17 cellular contexts compared by ENCODE assay signal in genomic region chr9:22143799-22144198, GRCh38.
DNase-seq lines count a peak whose midpoint lies in the region; ATAC-seq, FAIRE-seq and TF ChIP-seq lines count a peak whose summit lies in the region.
"Had no signal": no experiment of that assay in that cellular context is flagged by ENCODE, and none has a peak within 500 bp of the region (broad histone marks: within the 10 kb centered on the region; RNA-seq: fewer than 3 reads in every experiment).

No MANE protein-coding gene starts in this region.

- POLR2A ChIA-PET in naive thymus-derived CD8-positive, alpha-beta T cell (lab: Charles Lee) = no interaction called here

- H3K27ac Mint-ChIP-seq in astrocyte (ENCODE audit: unreplicated experiment) = no peak overlapping the region
- no peak overlapping the region for H3K27ac Mint-ChIP-seq in progenitor cell of endocrine pancreas
- no peak overlapping the region for H3K27ac Mint-ChIP-seq in naive thymus-derived CD8-positive, alpha-beta T cell
- H3K27ac Mint-ChIP-seq: CD8-positive, alpha-beta memory T cell; H9 had no signal

- no peaks in the 10 kb centered on the region for H3K27me3 ChIP-seq in astrocyte (ENCODE audit: insufficient read depth, low read length)

- H3K4me1 ChIP-seq in astrocyte (ENCODE audit: insufficient read depth, low read length) (peaks cover 36% of the 10 kb centered on the region), kidney (ENCODE audit: control insufficient read depth in 1 of 2, insufficient read depth in 1 of 2, low read depth in 1 of 2, low read length in 2 of 2) (no peaks in the 10 kb centered on the region)

- FAIRE-seq in A204.1 (lab: Jason Lieb, UNC) (peak; percentile 52), astrocyte (lab: Jason Lieb, UNC) (no peak), kidney (lab: Jason Lieb, UNC) (peak; percentile 6)
- FAIRE-seq: GM12892, HTR-8/SVneo had no signal

- no peak overlapping the region for H3K4me2 ChIP-seq in astrocyte (ENCODE audit: low read length)

- H3K27ac ChIP-seq in astrocyte (ENCODE audit: low read depth, low read length) (peak overlapping the region; percentile 68), kidney (ENCODE audit: low read depth in 2 of 2, low read length in 2 of 2) (no peak overlapping the region)

- no peaks in the 10 kb centered on the region for H3K79me2 ChIP-seq in astrocyte (ENCODE audit: insufficient read depth, low read length)

- H3K4me3 Mint-ChIP-seq in astrocyte (ENCODE audit: unreplicated experiment) = no peak overlapping the region
- H3K4me3 Mint-ChIP-seq in progenitor cell of endocrine pancreas (ENCODE audit: low read depth) = no peak overlapping the region
- H3K4me3 Mint-ChIP-seq in naive thymus-derived CD8-positive, alpha-beta T cell = no peak overlapping the region
- H3K4me3 Mint-ChIP-seq: CD8-positive, alpha-beta memory T cell; H9 had no signal

- H3K9me3 ChIP-seq in astrocyte (ENCODE audit: insufficient read depth, low read depth, low read length) (no peaks in the 10 kb centered on the region), kidney (ENCODE audit: control insufficient read depth in 1 of 2, low read length in 2 of 2) (no peaks in the 10 kb centered on the region)
- H3K9me3 ChIP-seq: Caco-2 had no signal

- no peak for ATAC-seq in naive thymus-derived CD8-positive, alpha-beta T cell

- no peak overlapping the region for H2AFZ ChIP-seq in astrocyte (ENCODE audit: low read depth, low read length)

- peaks cover 40% of the 10 kb centered on the region for H3K4me1 Mint-ChIP-seq in astrocyte (ENCODE audit: low read depth, unreplicated experiment)
- H3K4me1 Mint-ChIP-seq in progenitor cell of endocrine pancreas (ENCODE audit: low read depth) = peaks cover 8% of the 10 kb centered on the region
- H3K4me1 Mint-ChIP-seq in naive thymus-derived CD8-positive, alpha-beta T cell = peaks cover 0 to 7% (median 0%) of the 10 kb centered on the region in 4 donors
- H3K4me1 Mint-ChIP-seq: H9 had no signal

- H3K36me3 ChIP-seq in astrocyte (ENCODE audit: insufficient read depth, low read length) (no peaks in the 10 kb centered on the region), kidney (ENCODE audit: control insufficient read depth in 1 of 2, insufficient read depth in 2 of 2, low read length in 2 of 2) (no peaks in the 10 kb centered on the region)

- peak; percentile 57 for DNase-seq in CD1c-positive myeloid dendritic cell (ENCODE audit: extremely low spot score)
- DNase-seq in astrocyte (ENCODE audit: low read depth) = no peak
- no peak for DNase-seq in kidney
- DNase-seq in progenitor cell of endocrine pancreas (ENCODE audit: low spot score, unreplicated experiment) = no peak
- no peak for DNase-seq in mucosa of gallbladder (ENCODE audit: low spot score)
- DNase-seq in naive thymus-derived CD8-positive, alpha-beta T cell = no peak
- DNase-seq: 8988T; Caco-2; CD8-positive, alpha-beta memory T cell; DND-41; GDM1; GOT3; H9 had no signal

- H3K36me3 Mint-ChIP-seq in astrocyte (ENCODE audit: low read depth, unreplicated experiment) = no peaks in the 10 kb centered on the region
- no peaks in the 10 kb centered on the region for H3K36me3 Mint-ChIP-seq in progenitor cell of endocrine pancreas (ENCODE audit: insufficient read depth)
- no peaks in the 10 kb centered on the region for H3K36me3 Mint-ChIP-seq in naive thymus-derived CD8-positive, alpha-beta T cell
- H3K36me3 Mint-ChIP-seq: CD14-positive monocyte; CD8-positive, alpha-beta memory T cell had no signal

- no peaks in the 10 kb centered on the region for H4K20me1 ChIP-seq in astrocyte (ENCODE audit: insufficient read depth, low read length)

- H3K9ac ChIP-seq in astrocyte (ENCODE audit: low read length) = no peak overlapping the region
- H3K9ac ChIP-seq in kidney (ENCODE audit: low read length in 2 of 2) = no peak overlapping the region

- no peaks in the 10 kb centered on the region for H3K9me3 Mint-ChIP-seq in astrocyte (ENCODE audit: unreplicated experiment)
- no peaks in the 10 kb centered on the region for H3K9me3 Mint-ChIP-seq in progenitor cell of endocrine pancreas (ENCODE audit: low read depth)
- H3K9me3 Mint-ChIP-seq in naive thymus-derived CD8-positive, alpha-beta T cell = no peaks in the 10 kb centered on the region
- H3K9me3 Mint-ChIP-seq: CD8-positive, alpha-beta memory T cell; H9 had no signal

- H3K27me3 Mint-ChIP-seq in astrocyte (ENCODE audit: low read depth, unreplicated experiment) (no peaks in the 10 kb centered on the region), progenitor cell of endocrine pancreas (peaks cover 3% of the 10 kb centered on the region)
- peaks cover 0 to 24% (median 4%) of the 10 kb centered on the region in 5 donors for H3K27me3 Mint-ChIP-seq in naive thymus-derived CD8-positive, alpha-beta T cell

- intact Hi-C loops in kidney (cut with DNase I) = no loop called here

- H3K4me3 ChIP-seq in astrocyte (ENCODE audit: insufficient read depth, low read depth, low read length) (no peak overlapping the region), kidney (ENCODE audit: low read length in 2 of 2) (no peak overlapping the region)

- TF ChIP-seq CTCF in astrocyte (IDR thresholded peaks at IDR 0.05; ENCODE audit: insufficient read depth, low read depth, low read length) (no peak), kidney (IDR thresholded peaks at IDR 0.05; ENCODE audit: borderline replicate concordance, extremely low read depth, insufficient read depth) (no peak), progenitor cell of endocrine pancreas (IDR thresholded peaks at IDR 0.05; ENCODE audit: unreplicated experiment) (no peak)
